ENCODE assay signal across 17 cellular contexts in genomic region chr14:103883263-103883523, GRCh38. TPM values are rescaled to one million over a fixed set of nuclear protein-coding genes. Genes with fewer than 3 reads are reported as not detected.
A peak's percentile ranks its signal among the peaks of the same experiment; 100 is the strongest.
DNase-seq lines count a peak whose midpoint lies in the region; ATAC-seq, FAIRE-seq and TF ChIP-seq lines count a peak whose summit lies in the region.
"Had no signal": no experiment of that assay in that cellular context is flagged by ENCODE, and none has a peak within 500 bp of the region (broad histone marks: within the 10 kb centered on the region; RNA-seq: fewer than 3 reads in every experiment).

No MANE protein-coding gene starts in this region.

- no peak for FAIRE-seq in HepG2 (lab: Jason Lieb, UNC)

- in situ Hi-C loops in HepG2 (cut with HindIII; ENCODE audit: extremely low pct_ligation_motif_present, low pct_unique_long_range_greater_than_20kb): no loop called here

- TF ChIP-seq EP300 in HepG2 (IDR thresholded peaks at IDR 0.05; ENCODE audit: low read depth in 2 of 2, low read length in 2 of 2): no peak
- no peak for TF ChIP-seq EP300 in HepG2 (CRISPR knock-in tag; IDR thresholded peaks at IDR 0.05; ENCODE audit: borderline replicate concordance)
- no peak for TF ChIP-seq EP300 in stomach (IDR thresholded peaks at IDR 0.05)

- no CpG with 5 or more reads among the region's 3 CpGs for WGBS in HepG2 (ENCODE audit: low lambda C conversion rate)
- no CpG with 5 or more reads among the region's 3 CpGs for WGBS in right lobe of liver (ENCODE audit: insufficient coverage, low coverage, low lambda C conversion rate, missing lambda C conversion rate)
- whole genome bisulfite sequencing in stomach, 5 donors: 62 to 81% (median 79%) methylated on average over 1 to 3 of the region's 3 CpGs

- no peak for ATAC-seq in HepG2
- ATAC-seq in right lobe of liver: no peak
- no peak for ATAC-seq in GM19351 (IDR thresholded peaks at IDR 0.05; ENCODE audit: unreplicated experiment)
- ATAC-seq in HG02870 (IDR thresholded peaks at IDR 0.05; ENCODE audit: unreplicated experiment): no peak

- intact Hi-C loops in HepG2 (cut with micrococcal nuclease; ENCODE audit: unreplicated experiment) (no loop called here), right lobe of liver (cut with DNase I) (no loop called here), stomach (cut with DNase I; ENCODE audit: low total_unique reads) (no loop called here)

- peak overlapping the region; percentile 98 for H3K27ac ChIP-seq in HepG2 (ENCODE audit: extremely low read length, insufficient read depth, low read length)
- no peak overlapping the region for H3K27ac ChIP-seq in right lobe of liver
- peak overlapping the region; percentile 2 to 16 for H3K27ac ChIP-seq in mucosa of rectum (ENCODE audit: low read depth in 2 of 2, low read length in 2 of 2)
- peak overlapping the region in 3 of 5 donors; percentile 9 to 88 (median 85) for H3K27ac ChIP-seq in stomach

- CTCF ChIA-PET in HepG2 (lab: Yijun Ruan, JAX; ENCODE audit: low intra/inter-chr PET ratio, low total read pairs): no interaction called here

- POLR2A ChIA-PET in HepG2 (lab: Yijun Ruan, JAX): interaction anchor here (1.1 kb wide), 1 partner anchor 28 kb away, joined by 3 read pairs; no protein-coding TSS in a partner anchor

- TF ChIP-seq POLR2A in HepG2 (IDR thresholded peaks at IDR 0.05; ENCODE audit: insufficient read depth in 1 of 2, low read depth in 2 of 2, low read length in 2 of 2): no peak
- no peak for TF ChIP-seq POLR2A in right lobe of liver (IDR thresholded peaks at IDR 0.05)
- TF ChIP-seq POLR2A in stomach (IDR thresholded peaks at IDR 0.05): no peak

- H3K4me1 ChIP-seq in HepG2 (ENCODE audit: insufficient read depth, low read length) (peaks cover 85% of the 10 kb centered on the region), right lobe of liver (peaks cover 0 to 55% (median 24%) of the 10 kb centered on the region in 4 donors), mucosa of rectum (ENCODE audit: control insufficient read depth in 2 of 2, insufficient read depth in 2 of 2, low read length in 2 of 2) (peaks cover 47 to 52% of the 10 kb centered on the region in 2 donors), stomach (peaks cover 43 to 67% (median 60%) of the 10 kb centered on the region in 4 donors)

- DNase-seq in HepG2 (ENCODE audit: low spot score): no peak
- DNase-seq in right lobe of liver: no peak
- DNase-seq in stomach: no peak
- DNase-seq in stimulated activated CD4-positive, alpha-beta T cell treated with anti-CD3 and anti-CD28 coated beads, Interleukin-2, amount 100 ng/mL, for 48 hours: no peak
- DNase-seq: 8988T; AML-193; CD8-positive, alpha-beta memory T cell; DMS53; HCEC 1CT; HFFc6 had no signal

- H4K20me1 ChIP-seq in HepG2 (ENCODE audit: insufficient read depth, low read length): no peaks in the 10 kb centered on the region
- H4K20me1 ChIP-seq: BLaER1 had no signal

- no peak for TF ChIP-seq RAD21 in HepG2 (CRISPR knock-in tag; IDR thresholded peaks at IDR 0.05)

- H3K9ac ChIP-seq in HepG2 (ENCODE audit: insufficient read depth, low read depth, low read length): no peak overlapping the region
- peak overlapping the region in 1 of 2 donors; percentile 0 for H3K9ac ChIP-seq in mucosa of rectum (ENCODE audit: low read depth in 1 of 2, low read length in 2 of 2)

- H3K79me2 ChIP-seq in HepG2 (ENCODE audit: insufficient read depth, low read length): peaks cover 14% of the 10 kb centered on the region

- H3K4me3 ChIP-seq in HepG2 (replicated peaks in 1 of 3; ENCODE audit: insufficient read depth in 1 of 3, low read depth in 2 of 3, low read length in 3 of 3) (no peak overlapping the region), right lobe of liver (no peak overlapping the region), mucosa of rectum (ENCODE audit: low read length in 2 of 2) (no peak overlapping the region), stomach (no peak overlapping the region)
- H3K4me3 ChIP-seq: BLaER1 had no signal

- TF ChIP-seq CTCF in HepG2 (CRISPR knock-in tag; IDR thresholded peaks at IDR 0.05) (no peak), right lobe of liver (IDR thresholded peaks at IDR 0.05) (no peak), stomach (IDR thresholded peaks at IDR 0.05) (no peak)

- H3K9me3 ChIP-seq in HepG2 (ENCODE audit: low read length) (no peaks in the 10 kb centered on the region), right lobe of liver (no peaks in the 10 kb centered on the region), mucosa of rectum (ENCODE audit: control insufficient read depth in 2 of 2, low read length in 2 of 2) (no peaks in the 10 kb centered on the region), stomach (no peaks in the 10 kb centered on the region)
- H3K9me3 ChIP-seq: BLaER1 had no signal

- H3K27me3 ChIP-seq in HepG2 (ENCODE audit: control insufficient read depth in 1 of 2, insufficient read depth in 2 of 2, low read length in 2 of 2) (no peaks in the 10 kb centered on the region; a peak in 1 of 5 replicates), right lobe of liver (no peaks in the 10 kb centered on the region), mucosa of rectum (ENCODE audit: control insufficient read depth in 2 of 2, insufficient read depth in 2 of 2, low read length in 2 of 2) (no peaks in the 10 kb centered on the region), stomach (no peaks in the 10 kb centered on the region)
- H3K27me3 ChIP-seq: BLaER1 had no signal

- no peaks in the 10 kb centered on the region; a peak in 1 of 5 replicates for H3K36me3 ChIP-seq in HepG2 (replicated peaks in 1 of 2; ENCODE audit: control insufficient read depth in 1 of 2, insufficient read depth in 2 of 2, low read length in 2 of 2)
- H3K36me3 ChIP-seq in right lobe of liver: no peaks in the 10 kb centered on the region
- no peaks in the 10 kb centered on the region for H3K36me3 ChIP-seq in mucosa of rectum (ENCODE audit: control insufficient read depth in 2 of 2, insufficient read depth in 2 of 2, low read length in 2 of 2)
- no peaks in the 10 kb centered on the region for H3K36me3 ChIP-seq in stomach
- H3K36me3 ChIP-seq: BLaER1 had no signal

- BruUV-seq in HepG2 (replicated peaks; lab: Mats Ljungman, UMichigan): no TSS peak

- H2AFZ ChIP-seq in HepG2 (ENCODE audit: low read length): no peak overlapping the region

- no peak overlapping the region for H3K4me2 ChIP-seq in HepG2 (ENCODE audit: low read depth, low read length)

RNA-seq across cellular contexts. Expression of gene PPP1R13B, which starts 35.8 kb away (rescaled TPM):
- total RNA-seq in HepG2 (2016; rRNA removed; fragmentation: Illumina TruSeq; extraction: Trizol) (5.3 and 9.4 TPM in 2 replicates), right lobe of liver (10 to 100 TPM in 5 of 6 experiments, 1 to 10 TPM in 1; 9.2 to 22.4 (median 13.9) TPM), stomach (10 to 100 TPM; 16.7 to 84.0 (median 28.1) TPM)
- 36.5 and 44.3 TPM in 2 replicates for total RNA-seq in HepG2 (2016; cell fraction: cytosol; rRNA removed; fragmentation: Illumina TruSeq; extraction: Trizol; ENCODE audit: low read depth)
- total RNA-seq in HepG2 (2016; cell fraction: insoluble cytoplasmic fraction; rRNA removed; fragmentation: Illumina TruSeq; extraction: Trizol): 5.9 and 7.8 TPM in 2 replicates
- total RNA-seq in HepG2 (2016; cell fraction: membrane; rRNA removed; fragmentation: Illumina TruSeq; extraction: Trizol): 11.4 and 12.4 TPM in 2 replicates
- 13.0 and 13.3 TPM in 2 replicates for total RNA-seq in HepG2 (2016; cell fraction: nucleus; rRNA removed; fragmentation: Illumina TruSeq; extraction: Trizol)
- polyA plus RNA-seq in HepG2 (2011; rRNA removed) (4.6 and 5.3 TPM in 2 replicates), stomach (10 to 100 TPM; 10.8 to 15.5 (median 12.7) TPM)
- polyA plus RNA-seq in HepG2 (2011; cell fraction: cytosol; rRNA removed): 2.9 and 3.0 TPM in 2 replicates
- polyA plus RNA-seq in HepG2 (2011; cell fraction: nucleus; rRNA removed): 20.9 and 24.0 TPM in 2 replicates
- polyA plus RNA-seq in HepG2 (2012): 5.1 and 6.3 TPM in 2 replicates
- polyA plus RNA-seq in HepG2 (2016; cell fraction: cytosol; fragmentation: Illumina TruSeq; extraction: Trizol; ENCODE audit: low read depth): 2.2 and 2.3 TPM in 2 replicates
- 4.2 and 6.1 TPM in 2 replicates for polyA plus RNA-seq in HepG2 (2016; cell fraction: insoluble cytoplasmic fraction; fragmentation: Illumina TruSeq; extraction: Trizol; ENCODE audit: low read depth)
- 4.0 and 4.8 TPM in 2 replicates for polyA plus RNA-seq in HepG2 (2016; cell fraction: membrane; fragmentation: Illumina TruSeq; extraction: Trizol; ENCODE audit: low read depth)
- 33.9 and 35.1 TPM in 2 replicates for polyA plus RNA-seq in HepG2 (2016; cell fraction: nucleus; fragmentation: Illumina TruSeq; extraction: Trizol; ENCODE audit: insufficient read depth, low read depth)
- polyA minus RNA-seq in HepG2 (2011; rRNA and poly(A)+ RNA removed; ENCODE audit: low replicate concordance): 8.5 and 13.6 TPM in 2 replicates
- 2.9 and 4.5 TPM in 2 replicates for polyA minus RNA-seq in HepG2 (2011; cell fraction: cytosol; rRNA and poly(A)+ RNA removed)
- 14.5 and 21.1 TPM in 2 replicates for polyA minus RNA-seq in HepG2 (2011; cell fraction: nucleus; rRNA and poly(A)+ RNA removed)

RNA-seq across cellular contexts. Expression of gene TDRD9, which starts 45.1 kb away (rescaled TPM):
- total RNA-seq in HepG2 (2016; rRNA removed; fragmentation: Illumina TruSeq; extraction: Trizol) (not detected in 2 replicates), right lobe of liver (under 1 TPM in 5 of 6 experiments, not detected in 1; 0.31 to 0.86 (median 0.43) TPM), stomach (1 to 10 TPM in 3 of 5 donors, not detected in 2; 1.3 to 8.8 (median 2.6) TPM)
- total RNA-seq in HepG2 (2016; cell fraction: cytosol; rRNA removed; fragmentation: Illumina TruSeq; extraction: Trizol; ENCODE audit: low read depth): not detected in 2 replicates
- not detected in 2 replicates for total RNA-seq in HepG2 (2016; cell fraction: insoluble cytoplasmic fraction; rRNA removed; fragmentation: Illumina TruSeq; extraction: Trizol)
- total RNA-seq in HepG2 (2016; cell fraction: membrane; rRNA removed; fragmentation: Illumina TruSeq; extraction: Trizol): not detected in 2 replicates
- not detected in 2 replicates for total RNA-seq in HepG2 (2016; cell fraction: nucleus; rRNA removed; fragmentation: Illumina TruSeq; extraction: Trizol)
- polyA plus RNA-seq in HepG2 (2011; rRNA removed) (not detected in 2 replicates), stomach (1 to 10 TPM in 2 of 3 donors, under 1 TPM in 1; 0.85 to 3.7 (median 2.2) TPM)
- polyA plus RNA-seq in HepG2 (2011; cell fraction: cytosol; rRNA removed): not detected in 2 replicates
- polyA plus RNA-seq in HepG2 (2011; cell fraction: nucleus; rRNA removed): not detected in 2 replicates
- not detected in 2 replicates for polyA plus RNA-seq in HepG2 (2012)
- polyA plus RNA-seq in HepG2 (2016; cell fraction: cytosol; fragmentation: Illumina TruSeq; extraction: Trizol; ENCODE audit: low read depth): not detected in 2 replicates
- not detected in 2 replicates for polyA plus RNA-seq in HepG2 (2016; cell fraction: insoluble cytoplasmic fraction; fragmentation: Illumina TruSeq; extraction: Trizol; ENCODE audit: low read depth)
- polyA plus RNA-seq in HepG2 (2016; cell fraction: membrane; fragmentation: Illumina TruSeq; extraction: Trizol; ENCODE audit: low read depth): not detected in 2 replicates
- polyA plus RNA-seq in HepG2 (2016; cell fraction: nucleus; fragmentation: Illumina TruSeq; extraction: Trizol; ENCODE audit: insufficient read depth, low read depth): not detected in 2 replicates
- polyA minus RNA-seq in HepG2 (2011; rRNA and poly(A)+ RNA removed; ENCODE audit: low replicate concordance): 20.1 TPM in 1 of 2 replicates, not detected in the other
- not detected in 2 replicates for polyA minus RNA-seq in HepG2 (2011; cell fraction: cytosol; rRNA and poly(A)+ RNA removed)
- not detected in 2 replicates for polyA minus RNA-seq in HepG2 (2011; cell fraction: nucleus; rRNA and poly(A)+ RNA removed)
- total RNA-seq: H4, HFFc6, HT-29 had no signal

RNA-seq across cellular contexts. Expression of gene RD3L, which starts 59.1 kb away (rescaled TPM):
- not detected in 2 replicates for total RNA-seq in HepG2 (2016; rRNA removed; fragmentation: Illumina TruSeq; extraction: Trizol)
- not detected in 2 replicates for total RNA-seq in HepG2 (2016; cell fraction: cytosol; rRNA removed; fragmentation: Illumina TruSeq; extraction: Trizol; ENCODE audit: low read depth)
- total RNA-seq in HepG2 (2016; cell fraction: insoluble cytoplasmic fraction; rRNA removed; fragmentation: Illumina TruSeq; extraction: Trizol): not detected in 2 replicates
- not detected in 2 replicates for total RNA-seq in HepG2 (2016; cell fraction: membrane; rRNA removed; fragmentation: Illumina TruSeq; extraction: Trizol)
- not detected in 2 replicates for total RNA-seq in HepG2 (2016; cell fraction: nucleus; rRNA removed; fragmentation: Illumina TruSeq; extraction: Trizol)
- not detected in 2 replicates for polyA plus RNA-seq in HepG2 (2011; rRNA removed)
- polyA plus RNA-seq in HepG2 (2011; cell fraction: cytosol; rRNA removed): not detected in 2 replicates
- not detected in 2 replicates for polyA plus RNA-seq in HepG2 (2011; cell fraction: nucleus; rRNA removed)
- polyA plus RNA-seq in HepG2 (2012): not detected in 2 replicates
- not detected in 2 replicates for polyA plus RNA-seq in HepG2 (2016; cell fraction: cytosol; fragmentation: Illumina TruSeq; extraction: Trizol; ENCODE audit: low read depth)
- not detected in 2 replicates for polyA plus RNA-seq in HepG2 (2016; cell fraction: insoluble cytoplasmic fraction; fragmentation: Illumina TruSeq; extraction: Trizol; ENCODE audit: low read depth)
- polyA plus RNA-seq in HepG2 (2016; cell fraction: membrane; fragmentation: Illumina TruSeq; extraction: Trizol; ENCODE audit: low read depth): not detected in 2 replicates
- not detected in 2 replicates for polyA plus RNA-seq in HepG2 (2016; cell fraction: nucleus; fragmentation: Illumina TruSeq; extraction: Trizol; ENCODE audit: insufficient read depth, low read depth)
- polyA minus RNA-seq in HepG2 (2011; rRNA and poly(A)+ RNA removed; ENCODE audit: low replicate concordance): not detected in 2 replicates
- not detected in 2 replicates for polyA minus RNA-seq in HepG2 (2011; cell fraction: cytosol; rRNA and poly(A)+ RNA removed)
- not detected in 2 replicates for polyA minus RNA-seq in HepG2 (2011; cell fraction: nucleus; rRNA and poly(A)+ RNA removed)
- 1 to 10 TPM in 1 of 6 experiments, under 1 TPM in 2, not detected in 3; 0.22 to 1.2 (median 0.25) TPM for total RNA-seq in right lobe of liver
- not detected for total RNA-seq in stomach
- polyA plus RNA-seq in stomach: not detected
- total RNA-seq: CD8-positive, alpha-beta memory T cell; H4; HFFc6; HT-29 had no signal
- polyA plus RNA-seq: CD8-positive, alpha-beta memory T cell; IgD-negative memory B cell had no signal

Comparison
In these comparisons a context has a peak if more than half of its experiments do, and no peak if none do; other contexts are left out.
1. H3K27ac ChIP-seq: peak in HepG2 (single experiment), mucosa of rectum (2 of 2) and stomach (3 of 5); none in right lobe of liver (0 of 3).